ENCODE assay signal across 8 cellular contexts in genomic region chr2:47401789-47402554, GRCh38. TPM values are rescaled to one million over a fixed set of nuclear protein-coding genes. Genes with fewer than 3 reads are reported as not detected.
DNase-seq lines count a peak whose midpoint lies in the region; ATAC-seq, FAIRE-seq and TF ChIP-seq lines count a peak whose summit lies in the region.

No MANE protein-coding gene starts in this region.

- no peak for DNase-seq in RWPE2 (ENCODE audit: low spot score)
- no peak for DNase-seq in esophagus squamous epithelium (lab: John Stamatoyannopoulos, UW)
- DNase-seq in psoas muscle: no peak
- DNase-seq in HTR-8/SVneo (ENCODE audit: insufficient read length, low spot score): no peak

- FAIRE-seq in HTR-8/SVneo (lab: Jason Lieb, UNC): no peak

- no peak for TF ChIP-seq POLR2A in esophagus squamous epithelium (IDR thresholded peaks at IDR 0.05)

- TF ChIP-seq CTCF in RWPE2 (IDR thresholded peaks at IDR 0.05; ENCODE audit: poor library complexity, severe bottlenecking) (no peak), esophagus squamous epithelium (IDR thresholded peaks at IDR 0.05) (no peak), psoas muscle (IDR thresholded peaks at IDR 0.05) (no peak)

- peaks cover 19% of the 10 kb centered on the region for H3K36me3 ChIP-seq in RWPE2 (ENCODE audit: low read depth)
- no peaks in the 10 kb centered on the region for H3K36me3 ChIP-seq in esophagus squamous epithelium
- H3K36me3 ChIP-seq in psoas muscle (ENCODE audit: insufficient read depth in 1 of 2, low read depth in 1 of 2): no peaks in the 10 kb centered on the region

- 57 to 62% methylated on average over 36 of the region's 36 CpGs for WGBS in esophagus squamous epithelium, 2 donors
- 57 to 68% (median 68%) methylated on average over 36 of the region's 36 CpGs for WGBS in psoas muscle, 3 donors

- H3K4me1 ChIP-seq in RWPE2 (ENCODE audit: insufficient read depth, poor library complexity, severe bottlenecking): no peaks in the 10 kb centered on the region
- H3K4me1 ChIP-seq in esophagus squamous epithelium: peaks cover 0 to 27% (median 17%) of the 10 kb centered on the region in 3 donors
- H3K4me1 ChIP-seq in psoas muscle: peaks cover 5% of the 10 kb centered on the region

- H3K27ac ChIP-seq in RWPE2 (ENCODE audit: poor library complexity, severe bottlenecking) (peak overlapping the region; percentile 70), esophagus squamous epithelium (peak overlapping the region in 3 of 4 donors; percentile 81 to 88 (median 86)), psoas muscle (no peak overlapping the region)

- H3K27me3 ChIP-seq in RWPE2 (ENCODE audit: insufficient read depth, poor library complexity, severe bottlenecking): no peaks in the 10 kb centered on the region
- H3K27me3 ChIP-seq in esophagus squamous epithelium: no peaks in the 10 kb centered on the region
- H3K27me3 ChIP-seq in psoas muscle (ENCODE audit: insufficient read depth in 3 of 3, low read length in 2 of 3): no peaks in the 10 kb centered on the region

- intact Hi-C loops in esophagus squamous epithelium (cut with DNase I): no loop called here
- intact Hi-C loops in psoas muscle (cut with DNase I): no loop called here

- H3K9me3 ChIP-seq in RWPE2 (ENCODE audit: severe bottlenecking) (no peaks in the 10 kb centered on the region), esophagus squamous epithelium (no peaks in the 10 kb centered on the region), psoas muscle (no peaks in the 10 kb centered on the region)

- ATAC-seq in RWPE2 (ENCODE audit: low read depth): no peak
- peak in 1 of 4 donors; percentile 3 for ATAC-seq in psoas muscle
- no peak for ATAC-seq in HG02678 (IDR thresholded peaks at IDR 0.05; ENCODE audit: unreplicated experiment)
- no peak for ATAC-seq in HG03095 (IDR thresholded peaks at IDR 0.05; ENCODE audit: unreplicated experiment)
- ATAC-seq in HG02798 (IDR thresholded peaks at IDR 0.05; ENCODE audit: poor library complexity, unreplicated experiment): no peak

- H3K4me3 ChIP-seq in GM08714 (ENCODE audit: low read length) (peak overlapping the region; percentile 94), RWPE2 (ENCODE audit: severe bottlenecking) (peak overlapping the region; percentile 77), esophagus squamous epithelium (peak overlapping the region; percentile 77 to 94 (median 84)), psoas muscle (peak overlapping the region; percentile 87)

RNA-seq across cellular contexts. Expression of gene MSH2, which starts 1.0 kb away (rescaled TPM):
- 10 to 100 TPM in 3 of 4 donors, 1 to 10 TPM in 1; 8.3 to 14.4 (median 12.3) TPM for total RNA-seq in esophagus squamous epithelium
- total RNA-seq in psoas muscle: 10 to 100 TPM in 1 of 4 donors, 1 to 10 TPM in 3; 3.2 to 10.8 (median 8.2) TPM
- polyA plus RNA-seq in psoas muscle: 1 to 10 TPM; 5.3 to 8.3 (median 5.8) TPM

RNA-seq across cellular contexts. Expression of gene EPCAM, which starts 32.9 kb away (rescaled TPM):
- 10 to 100 TPM in 2 of 4 donors, 1 to 10 TPM in 2; 5.7 to 16.0 (median 10.2) TPM for total RNA-seq in esophagus squamous epithelium
- total RNA-seq in psoas muscle: under 1 TPM in 1 of 4 donors, not detected in 3; 0.46 TPM
- polyA plus RNA-seq in psoas muscle: under 1 TPM; 0.08 to 0.48 (median 0.20) TPM

Comparison
In these comparisons a context has a peak if more than half of its experiments do, and no peak if none do; other contexts are left out.
1. RNA of gene EPCAM, which starts 32.9 kb away (total RNA-seq): 5.7 to 16.0 TPM in esophagus squamous epithelium; 0.46 TPM in psoas muscle; every median in the first group is over 4 times any median in the second.
2. Peak in every context shown above with its lines, with median percentiles within 50 percentile points of each other: H3K4me3 ChIP-seq.